8 cellular contexts compared by ENCODE assay signal in the genomic region with DNA sequence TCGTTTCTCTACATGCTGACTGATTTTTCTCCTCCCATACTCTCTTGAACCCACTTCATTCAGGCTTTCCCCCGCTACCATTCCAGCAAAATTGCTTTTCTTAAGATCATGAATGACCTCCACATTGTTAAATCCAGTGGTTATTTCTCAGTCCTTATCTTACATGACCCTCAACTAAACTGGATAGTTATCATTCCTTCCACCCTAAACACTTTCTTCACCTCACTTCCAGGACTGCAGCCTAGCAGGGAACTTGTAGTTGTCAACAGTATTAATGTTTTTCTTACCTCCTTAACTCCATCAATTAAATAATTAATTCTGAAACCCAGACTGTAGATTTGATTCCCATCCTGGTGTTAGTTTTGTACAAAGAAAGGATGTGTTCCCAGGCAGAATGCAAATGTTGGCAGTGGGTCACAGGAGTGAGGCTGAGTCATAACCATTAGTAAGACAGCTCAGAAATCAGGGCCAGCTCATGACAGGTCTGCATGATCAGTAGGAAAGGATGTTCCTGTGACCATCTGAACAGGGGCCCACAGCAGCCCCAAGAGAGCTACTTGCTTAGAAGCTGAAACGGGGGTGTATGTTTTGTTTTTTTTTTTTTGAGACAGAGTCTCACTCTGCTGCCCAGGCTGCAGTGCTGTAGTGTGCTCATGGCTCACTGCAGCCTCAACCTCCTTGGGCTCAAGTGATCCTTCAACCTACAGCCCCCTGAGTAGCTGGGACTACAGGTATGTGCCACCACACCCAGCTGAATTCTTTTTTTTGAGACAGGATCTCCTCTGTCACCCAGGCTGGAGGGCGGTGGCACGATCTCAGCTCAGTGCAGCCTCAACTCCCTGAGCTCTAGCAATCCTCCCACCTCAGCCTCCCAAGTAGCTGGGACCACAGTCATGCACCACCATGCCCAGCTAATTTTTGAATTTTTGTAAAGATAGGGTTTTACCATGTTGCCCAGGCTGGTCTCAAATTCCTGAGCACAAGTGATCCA. TPM values are rescaled to one million over a fixed set of nuclear protein-coding genes. Genes with fewer than 3 reads are reported as not detected.
DNase-seq lines count a peak whose midpoint lies in the region; ATAC-seq and TF ChIP-seq lines count a peak whose summit lies in the region.

No MANE protein-coding gene starts in this region.

- no peak for TF ChIP-seq POLR2A in vagina (IDR thresholded peaks at IDR 0.05)

- CTCF ChIA-PET in AG04450 (lab: Charles Lee) = interaction anchor here (1.1 kb wide), 1 partner anchor 37 kb away, joined by 3 read pairs; no protein-coding TSS in a partner anchor

- H3K27me3 ChIP-seq in AG04450 (ENCODE audit: control insufficient read depth, insufficient read depth, low read length) = no peaks in the 10 kb centered on the region
- no peaks in the 10 kb centered on the region for H3K27me3 ChIP-seq in vagina

- DNase-seq in AG04450 (ENCODE audit: low read depth, low spot score) (peak; percentile 80), RKO (ENCODE audit: low spot score) (peak; percentile 97), hepatic stellate cell (ENCODE audit: low spot score) (peak; percentile 86), vagina (ENCODE audit: extremely low spot score in 2 of 2) (no peak), ureter (ENCODE audit: low spot score) (no peak), NCI-H2029 (lab: John Stamatoyannopoulos, UW) (no peak)

- H3K4me3 ChIP-seq in AG04450 (ENCODE audit: low read depth, low read length) (no peak overlapping the region), vagina (no peak overlapping the region)

- POLR2A ChIA-PET in AG04450 (lab: Yijun Ruan, JAX) = interaction anchor here (0.7 to 0.9 kb wide), 2 partner anchors 41 to 76 kb away, joined by 3 to 4 read pairs; no protein-coding TSS in a partner anchor

- intact Hi-C loops in vagina (cut with DNase I) = no loop called here

- H3K9me3 ChIP-seq in AG04450 (ENCODE audit: control insufficient read depth, insufficient read depth, low read length) (no peaks in the 10 kb centered on the region; the same call in 1 of the 2 replicates), vagina (no peaks in the 10 kb centered on the region)

- peak overlapping the region; percentile 82 for H3K27ac ChIP-seq in AG04450 (ENCODE audit: low read depth, low read length)
- peak overlapping the region; percentile 76 for H3K27ac ChIP-seq in vagina

- no peaks in the 10 kb centered on the region for H3K36me3 ChIP-seq in vagina

- ATAC-seq in GM18867 (IDR thresholded peaks at IDR 0.05; ENCODE audit: unreplicated experiment) (peak; percentile 62), HG02981 (IDR thresholded peaks at IDR 0.05; ENCODE audit: unreplicated experiment) (peak; percentile 64)

- peaks cover 23% of the 10 kb centered on the region for H3K4me1 ChIP-seq in vagina

- TF ChIP-seq CTCF in AG04450 (IDR thresholded peaks at IDR 0.05; ENCODE audit: low read depth, low read length) (no peak), vagina (IDR thresholded peaks at IDR 0.05) (no peak)

RNA-seq across cellular contexts. Expression of gene BCL2L10, which starts 9.1 kb away (rescaled TPM):
- 0.11 and 0.15 TPM in 2 replicates for polyA plus RNA-seq in AG04450 (2011; rRNA removed)
- polyA minus RNA-seq in AG04450 (2011; rRNA and poly(A)+ RNA removed) = not detected in 2 replicates
- 4.7 TPM for total RNA-seq in vagina
- 2.5 TPM for total RNA-seq in ureter

Comparison
In these comparisons a context has a peak if more than half of its experiments do, and no peak if none do; other contexts are left out.
1. DNase-seq: peak in AG04450 (single experiment), RKO (single experiment) and hepatic stellate cell (single experiment); none in vagina (0 of 2), ureter (single experiment) and NCI-H2029 (single experiment).